8 cellular contexts compared by ENCODE assay signal in genomic region chr11:10305262-10305963, GRCh38. TPM values are rescaled to one million over a fixed set of nuclear protein-coding genes. Genes with fewer than 3 reads are reported as not detected.
DNase-seq lines count a peak whose midpoint lies in the region; ATAC-seq and TF ChIP-seq lines count a peak whose summit lies in the region.

No MANE protein-coding gene starts in this region.

- WGBS in HUES64, result under 1% methylated on average over 51 of the region's 51 CpGs

- H3K36me3 Mint-ChIP-seq in naive thymus-derived CD8-positive, alpha-beta T cell, result no peaks in the 10 kb centered on the region

- peaks cover 34 to 100% (median 100%) of the 10 kb centered on the region in 11 experiments for H3K27me3 ChIP-seq in BLaER1 treated with 17β-estradiol and CSF1 and Interleukin-3, amounts not matched to agents 10 nM and 100 nM
- H3K27me3 ChIP-seq in HUES64 (ENCODE audit: insufficient read depth, low read length) (peaks cover 58% of the 10 kb centered on the region), fibroblast of lung (ENCODE audit: control insufficient read depth, insufficient read depth, low read length) (no peaks in the 10 kb centered on the region)

- peaks cover 9 to 37% (median 23%) of the 10 kb centered on the region in 5 donors for H3K27me3 Mint-ChIP-seq in naive thymus-derived CD8-positive, alpha-beta T cell

- peaks cover 0 to 12% (median 0%) of the 10 kb centered on the region in 11 experiments; a peak in 2 of 22 replicates for H3K9me3 ChIP-seq in BLaER1 treated with 17β-estradiol and CSF1 and Interleukin-3, amounts not matched to agents 10 nM and 100 nM (replicated peaks in 1 of 11)
- no peaks in the 10 kb centered on the region for H3K9me3 ChIP-seq in HUES64 (ENCODE audit: insufficient read depth, low read depth, low read length)
- H3K9me3 ChIP-seq in fibroblast of lung (ENCODE audit: control insufficient read depth, insufficient read depth, low read depth, low read length), result no peaks in the 10 kb centered on the region

- peak overlapping the region in 10 of 11 experiments; percentile 29 to 87 (median 64); a peak in 16 of 22 replicates for H3K9ac ChIP-seq in BLaER1 treated with 17β-estradiol and CSF1 and Interleukin-3, amounts not matched to agents 10 nM and 100 nM
- H3K9ac ChIP-seq in HUES64 (ENCODE audit: low read depth, low read length), result peak overlapping the region; percentile 78
- H3K9ac ChIP-seq in fibroblast of lung (ENCODE audit: insufficient read depth, low read length), result peak overlapping the region; percentile 86

- ATAC-seq in naive thymus-derived CD8-positive, alpha-beta T cell, result peak in 1 of 2 donors; percentile 12
- no peak for ATAC-seq in GM18505 (IDR thresholded peaks at IDR 0.05; ENCODE audit: unreplicated experiment)

- no peak for TF ChIP-seq CTCF in fibroblast of lung (conservative IDR thresholded peaks at IDR 0.05 in 1 of 2, IDR thresholded peaks at IDR 0.05 in 1 of 2; ENCODE audit: low read depth in 1 of 2, low read length in 2 of 2)

- H4K20me1 ChIP-seq in BLaER1 treated with 17β-estradiol and CSF1 and Interleukin-3, amounts not matched to agents 10 nM and 100 nM, result peaks cover 22 to 59% (median 36%) of the 10 kb centered on the region in 11 experiments
- no peaks in the 10 kb centered on the region for H4K20me1 ChIP-seq in fibroblast of lung (ENCODE audit: control insufficient read depth, extremely low read depth, insufficient read depth, low read length)

- peak overlapping the region; percentile 56 to 95 (median 70) for H3K4me3 ChIP-seq in BLaER1 treated with 17β-estradiol and CSF1 and Interleukin-3, amounts not matched to agents 10 nM and 100 nM
- H3K4me3 ChIP-seq in HUES64 (ENCODE audit: low read length) (peak overlapping the region; percentile 85), fibroblast of lung (replicated peaks in 1 of 4; ENCODE audit: control extremely low read depth in 1 of 4, insufficient read depth in 1 of 4, low read depth in 3 of 4, low read length in 4 of 4) (peak overlapping the region; percentile 67 to 98 (median 87))

- peak overlapping the region in 2 of 10 donors; percentile 19 to 40 for H3K27ac Mint-ChIP-seq in naive thymus-derived CD8-positive, alpha-beta T cell

- H3K4me1 ChIP-seq in BLaER1 treated with 17β-estradiol and CSF1 and Interleukin-3, amounts not matched to agents 10 nM and 100 nM, result peaks cover 33 to 73% (median 67%) of the 10 kb centered on the region in 10 experiments
- H3K4me1 ChIP-seq in HUES64 (ENCODE audit: insufficient read depth, low read length) (peaks cover 34% of the 10 kb centered on the region), fibroblast of lung (ENCODE audit: control insufficient read depth, extremely low read depth, insufficient read depth, low read length) (peaks cover 6% of the 10 kb centered on the region)

- H3K9me3 Mint-ChIP-seq in naive thymus-derived CD8-positive, alpha-beta T cell, result no peaks in the 10 kb centered on the region

- no peak for TF ChIP-seq POLR2A in GM18505 (IDR thresholded peaks at IDR 0.05; ENCODE audit: borderline replicate concordance, extremely low read depth, insufficient read depth, insufficient read length)

- peaks cover 0 to 19% (median 0%) of the 10 kb centered on the region in 11 experiments; a peak in 6 of 22 replicates for H3K36me3 ChIP-seq in BLaER1 treated with 17β-estradiol and CSF1 and Interleukin-3, amounts not matched to agents 10 nM and 100 nM
- peaks cover 10% of the 10 kb centered on the region for H3K36me3 ChIP-seq in HUES64 (ENCODE audit: insufficient read depth, low read length)
- peaks cover 15% of the 10 kb centered on the region for H3K36me3 ChIP-seq in fibroblast of lung (ENCODE audit: control insufficient read depth, insufficient read depth, low read length)

- peak overlapping the region; percentile 84 to 100 (median 99) for H3K4me2 ChIP-seq in BLaER1 treated with 17β-estradiol and CSF1 and Interleukin-3, amounts not matched to agents 10 nM and 100 nM
- H3K4me2 ChIP-seq in fibroblast of lung (ENCODE audit: extremely low read depth, insufficient read depth, low read length), result no peak overlapping the region

- POLR2A ChIA-PET in naive thymus-derived CD8-positive, alpha-beta T cell (lab: Charles Lee), result interaction anchor here (0.6 to 2.8 kb wide), 6 partner anchors 10 to 1061 kb away, joined by 3 to 18 read pairs (median 4); no protein-coding TSS in a partner anchor

- H3K4me3 Mint-ChIP-seq in naive thymus-derived CD8-positive, alpha-beta T cell, result peak overlapping the region; percentile 77 to 100 (median 96)

- peak; percentile 33 to 37 for DNase-seq in activated CD4-positive, alpha-beta T cell treated with anti-CD3 and anti-CD28 coated beads, Interleukin-2, amount 50 U/mL, for 48 hours
- DNase-seq in fibroblast of lung (ENCODE audit: low read depth in 2 of 2) (peak; percentile 18 to 27), cerebellar nuclear complex (lab: John Stamatoyannopoulos, UW) (no peak), NCI-H1436 treated with DMSO at 0.1 percent for 48 hours (lab: John Stamatoyannopoulos, UW) (no peak)
- DNase-seq in naive thymus-derived CD8-positive, alpha-beta T cell, result peak in 3 of 10 donors; percentile 27 to 35 (median 34)

- H3K27ac ChIP-seq in BLaER1 treated with 17β-estradiol and CSF1 and Interleukin-3, amounts not matched to agents 10 nM and 100 nM, result peak overlapping the region in 6 of 11 experiments; percentile 9 to 85 (median 53); a peak in 8 of 22 replicates
- peak overlapping the region; percentile 89 for H3K27ac ChIP-seq in HUES64 (ENCODE audit: low read depth, low read length)
- peak overlapping the region; percentile 74 for H3K27ac ChIP-seq in fibroblast of lung (ENCODE audit: insufficient read depth, low read length)

- peaks cover 22 to 59% (median 38%) of the 10 kb centered on the region in 4 donors for H3K4me1 Mint-ChIP-seq in naive thymus-derived CD8-positive, alpha-beta T cell

- H3K79me2 ChIP-seq in fibroblast of lung (ENCODE audit: control insufficient read depth, insufficient read depth, low read length), result peaks cover 53% of the 10 kb centered on the region

- H2AFZ ChIP-seq in fibroblast of lung (ENCODE audit: low read length), result no peak overlapping the region

RNA-seq across cellular contexts. Expression of gene ADM, which starts 0.5 kb away (rescaled TPM):
- polyA plus RNA-seq in HUES64 (2013, experiment 1 of 2), result 69.4 TPM
- polyA plus RNA-seq in HUES64 (2013, experiment 2 of 2), result 45.3 TPM
- total RNA-seq in fibroblast of lung, result 490 and 1,010 TPM in 2 replicates
- polyA plus RNA-seq in fibroblast of lung, result 546 and 989 TPM in 2 replicates
- 567 and 1,325 TPM in 2 replicates for polyA plus RNA-seq in fibroblast of lung (2012)
- 475 and 934 TPM in 2 replicates for polyA minus RNA-seq in fibroblast of lung (ENCODE audit: low replicate concordance)
- total RNA-seq in naive thymus-derived CD8-positive, alpha-beta T cell, result under 1 TPM; 0.77 to 0.91 TPM
- polyA plus RNA-seq in naive thymus-derived CD8-positive, alpha-beta T cell, result under 1 TPM in 1 of 3 donors, not detected in 2; 0.15 TPM

RNA-seq across cellular contexts. Expression of gene SBF2, which starts 11.4 kb away (rescaled TPM):
- polyA plus RNA-seq in HUES64 (2013, experiment 1 of 2), result 17.3 TPM
- polyA plus RNA-seq in HUES64 (2013, experiment 2 of 2), result 19.6 TPM
- total RNA-seq in fibroblast of lung, result 67.3 and 95.9 TPM in 2 replicates
- 45.7 and 69.4 TPM in 2 replicates for polyA plus RNA-seq in fibroblast of lung
- polyA plus RNA-seq in fibroblast of lung (2012), result 21.6 and 37.0 TPM in 2 replicates
- 40.0 and 60.2 TPM in 2 replicates for polyA minus RNA-seq in fibroblast of lung (ENCODE audit: low replicate concordance)
- total RNA-seq in naive thymus-derived CD8-positive, alpha-beta T cell, result 10 to 100 TPM; 14.2 to 14.6 TPM
- polyA plus RNA-seq in naive thymus-derived CD8-positive, alpha-beta T cell, result 1 to 10 TPM; 2.0 to 4.9 (median 4.1) TPM

Comparison
In these comparisons a context has a peak if more than half of its experiments do, and no peak if none do; other contexts are left out.
1. DNase-seq: peak in activated CD4-positive, alpha-beta T cell treated with anti-CD3 and anti-CD28 coated beads, Interleukin-2, amount 50 U/mL, for 48 hours (2 of 2) and fibroblast of lung (2 of 2); none in cerebellar nuclear complex (0 of 2) and NCI-H1436 treated with DMSO at 0.1 percent for 48 hours (single experiment).
2. RNA of gene ADM, which starts 0.5 kb away (total RNA-seq): 490 to 1,010 TPM in fibroblast of lung; 0.77 to 0.91 TPM in naive thymus-derived CD8-positive, alpha-beta T cell; every median in the first group is over 100 times any median in the second.
3. Peak in every context shown above with its lines, with median percentiles within 50 percentile points of each other: H3K27ac ChIP-seq, H3K4me3 ChIP-seq and H3K9ac ChIP-seq.